In genomic region chrX:1522905-1523304, GRCh38 we compare ENCODE assay signal across 2 cellular contexts.
TF ChIP-seq lines count a peak whose summit lies in the region.

No MANE protein-coding gene starts in this region.

TF ChIP-seq in HEK293, 187 proteins besides CTCF, POLR2A, EP300 and RAD21 (continues in another document):
- TF ChIP-seq ZNF341 (tag by site-specific recombination; IDR thresholded peaks at IDR 0.05; ENCODE audit: low read depth) (0 out of 2 replicates have a peak, but pooled peaks have one; percentile 28), ZXDB (tag by site-specific recombination; IDR thresholded peaks at IDR 0.05) (peak; percentile 72), ZNF266 (tag by site-specific recombination; IDR thresholded peaks at IDR 0.05; ENCODE audit: low read depth) (peak; percentile 93), ZNF629 (tag by site-specific recombination; IDR thresholded peaks at IDR 0.05) (peak; percentile 61; the same call in 1 of the 2 replicates), ZBTB1 (tag by site-specific recombination; IDR thresholded peaks at IDR 0.05) (0 out of 2 replicates have a peak, but pooled peaks have one; percentile 34), ZFP37 (tag by site-specific recombination; IDR thresholded peaks at IDR 0.05) (peak; percentile 83; the same call in 1 of the 2 replicates), ZBTB11 (tag by site-specific recombination; conservative IDR thresholded peaks at IDR 0.05; ENCODE audit: low read depth) (peak; percentile 83), ZNF560 (tag by site-specific recombination; IDR thresholded peaks at IDR 0.05; ENCODE audit: borderline replicate concordance) (peak; percentile 92), RBAK (tag by site-specific recombination; IDR thresholded peaks at IDR 0.05) (0 out of 2 replicates have a peak, but pooled peaks have one; percentile 31), ZBTB8A (tag by site-specific recombination; IDR thresholded peaks at IDR 0.05) (peak; percentile 83), ZBTB21 (tag by site-specific recombination; IDR thresholded peaks at IDR 0.05) (0 out of 2 replicates have a peak, but pooled peaks have one; percentile 62), ZNF202 (tag by site-specific recombination; IDR thresholded peaks at IDR 0.05; ENCODE audit: borderline replicate concordance) (peak; percentile 95), ZNF426 (tag by site-specific recombination; IDR thresholded peaks at IDR 0.05) (peak; percentile 95), GLI2 (tag by site-specific recombination; IDR thresholded peaks at IDR 0.05; ENCODE audit: borderline replicate concordance, low read depth) (peak; percentile 62; the same call in 1 of the 2 replicates), ZNF791 (tag by site-specific recombination; IDR thresholded peaks at IDR 0.05) (0 out of 2 replicates have a peak, but pooled peaks have one; percentile 43), ZNF623 (tag by site-specific recombination; IDR thresholded peaks at IDR 0.05) (peak; percentile 83), ZNF555 (tag by site-specific recombination; conservative IDR thresholded peaks at IDR 0.05) (peak; percentile 96), ZNF394 (tag by site-specific recombination; IDR thresholded peaks at IDR 0.05; ENCODE audit: borderline replicate concordance) (peak; percentile 94), ZNF518A (tag by site-specific recombination; conservative IDR thresholded peaks at IDR 0.05; ENCODE audit: low read depth) (peak; percentile 97)
- TF ChIP-seq, protein P1, sequence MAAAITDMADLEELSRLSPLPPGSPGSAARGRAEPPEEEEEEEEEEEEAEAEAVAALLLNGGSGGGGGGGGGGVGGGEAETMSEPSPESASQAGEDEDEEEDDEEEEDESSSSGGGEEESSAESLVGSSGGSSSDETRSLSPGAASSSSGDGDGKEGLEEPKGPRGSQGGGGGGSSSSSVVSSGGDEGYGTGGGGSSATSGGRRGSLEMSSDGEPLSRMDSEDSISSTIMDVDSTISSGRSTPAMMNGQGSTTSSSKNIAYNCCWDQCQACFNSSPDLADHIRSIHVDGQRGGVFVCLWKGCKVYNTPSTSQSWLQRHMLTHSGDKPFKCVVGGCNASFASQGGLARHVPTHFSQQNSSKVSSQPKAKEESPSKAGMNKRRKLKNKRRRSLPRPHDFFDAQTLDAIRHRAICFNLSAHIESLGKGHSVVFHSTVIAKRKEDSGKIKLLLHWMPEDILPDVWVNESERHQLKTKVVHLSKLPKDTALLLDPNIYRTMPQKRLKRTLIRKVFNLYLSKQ (tag by site-specific recombination; IDR thresholded peaks at IDR 0.05; ENCODE audit: borderline replicate concordance): peak; percentile 46; the same call in 1 of the 2 replicates

TF ChIP-seq in GM12878, 131 proteins besides CTCF, POLR2A, EP300 and RAD21:
- 0 out of 2 replicates have a peak, but pooled peaks have one; percentile 12 for TF ChIP-seq KDM1A (IDR thresholded peaks at IDR 0.05; ENCODE audit: borderline replicate concordance)
